Comparison of ENCODE assay signal across 7 cellular contexts in the genomic region with DNA sequence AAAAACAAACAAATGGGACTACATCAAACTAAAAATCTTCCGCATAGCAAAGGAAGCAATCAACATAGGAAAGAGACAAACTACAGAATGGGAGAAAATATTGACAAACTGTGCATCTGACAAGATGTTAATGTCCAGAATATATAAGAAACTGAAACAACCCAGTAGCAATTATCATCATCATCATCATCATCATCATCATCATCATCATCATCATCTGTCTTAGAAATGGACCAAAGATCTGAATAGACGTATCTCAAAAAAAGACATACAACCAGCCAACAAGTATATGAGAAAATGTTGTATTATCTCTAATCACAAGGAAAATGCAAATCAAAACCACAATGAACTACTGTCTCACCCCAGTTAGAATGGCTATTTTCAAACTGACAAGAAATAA.
"Had no signal": no experiment of that assay in that cellular context is flagged by ENCODE, and none has a peak within 500 bp of the region (broad histone marks: within the 10 kb centered on the region; RNA-seq: fewer than 3 reads in every experiment).

No MANE protein-coding gene starts in this region.

- ATAC-seq: K562 had no signal

- DNase-seq: IMR-90, KBM-7, KG1 had no signal

- H3K4me2 ChIP-seq: KMS-11 had no signal

- H3K4me3 ChIP-seq: K562 had no signal

- H3K9ac ChIP-seq: KMS-11 had no signal

- H3K27ac ChIP-seq: HL-60, KMS-11 had no signal

- FAIRE-seq: HTR-8/SVneo, K562 had no signal
